ENCODE assay signal across 25 cellular contexts in genomic region chr19:5356918-5357317, GRCh38.
"Had no signal": no experiment of that assay in that cellular context is flagged by ENCODE, and none has a peak within 500 bp of the region (broad histone marks: within the 10 kb centered on the region; RNA-seq: fewer than 3 reads in every experiment).

No MANE protein-coding gene starts in this region.

- H3K27ac Mint-ChIP-seq: activated CD4-positive, alpha-beta memory T cell treated with anti-CD3 and anti-CD28 coated beads for 36 hours; activated CD4-positive, alpha-beta T cell treated with anti-CD3 and anti-CD28 coated beads, Interleukin-2, amount 10 ng/mL, durations not matched to agents 7 days and 5 days; activated naive CD4-positive, alpha-beta T cell treated with anti-CD3 and anti-CD28 coated beads for 36 hours; activated naive CD8-positive, alpha-beta T cell; activated T-helper 17 cell treated with anti-CD3 and anti-CD28 coated beads, Interleukin-2, amount 50 U/mL, for 72 hours; T-helper 1 cell treated with Interleukin-12 subunit alpha and Interleukin-12 subunit beta and Interleukin-4 antibody, amounts not matched to agents 30 μg/mL and 1 μg/mL, for 36 hours; WTC11 had no signal

- H3K4me1 Mint-ChIP-seq: activated CD4-positive, alpha-beta T cell treated with anti-CD3 and anti-CD28 coated beads, Interleukin-2, amount 10 ng/mL, durations not matched to agents 7 days and 5 days; activated T-helper 17 cell treated with anti-CD3 and anti-CD28 coated beads, Interleukin-2, amount 50 U/mL, for 72 hours had no signal

- ATAC-seq: activated T-helper 17 cell treated with anti-CD3 and anti-CD28 coated beads, Interleukin-2, amount 50 U/mL, for 72 hours; Panc1; SK-N-SH treated with all-trans-retinoic acid at 6 μM for 48 hours; WTC11 had no signal

- DNase-seq: activated CD4-positive, alpha-beta memory T cell treated with anti-CD3 and anti-CD28 coated beads for 36 hours; activated CD4-positive, alpha-beta T cell treated with anti-CD3 and anti-CD28 coated beads, Interleukin-2, amount 10 ng/mL, durations not matched to agents 7 days and 5 days; activated gamma-delta T cell; activated naive CD4-positive, alpha-beta T cell treated with anti-CD3 and anti-CD28 coated beads for 36 hours; activated T-cell treated with anti-CD3 and anti-CD28 coated beads for 4 hours; activated T-cell treated with anti-CD3 and anti-CD28 coated beads, Interleukin-2, amount 50 U/mL, for 48 hours; brain microvascular endothelial cell; MV-4-11; NCI-H1092 treated with DMSO at 0.1 percent for 48 hours; NCI-H1417 treated with DMSO at 0.1 percent for 48 hours; NCI-H1694; NCI-H2029; NCI-H2107; NCI-H526; NCI-H774; NK-92 treated with Interleukin-12 subunit alpha and Interleukin-12 subunit beta, amount 100 ng/mL, for 24 hours; OCI-M1; Right ventricle myocardium superior; SJCRH30 had no signal

- H3K4me3 Mint-ChIP-seq: activated CD4-positive, alpha-beta memory T cell treated with anti-CD3 and anti-CD28 coated beads for 36 hours; activated CD4-positive, alpha-beta T cell treated with anti-CD3 and anti-CD28 coated beads, Interleukin-2, amount 10 ng/mL, durations not matched to agents 7 days and 5 days; activated naive CD4-positive, alpha-beta T cell treated with anti-CD3 and anti-CD28 coated beads for 36 hours; activated naive CD8-positive, alpha-beta T cell; activated T-helper 17 cell treated with anti-CD3 and anti-CD28 coated beads, Interleukin-2, amount 50 U/mL, for 72 hours; T-helper 1 cell treated with Interleukin-12 subunit alpha and Interleukin-12 subunit beta and Interleukin-4 antibody, amounts not matched to agents 30 μg/mL and 1 μg/mL, for 36 hours; WTC11 had no signal

- H3K9me3 Mint-ChIP-seq: activated CD4-positive, alpha-beta memory T cell treated with anti-CD3 and anti-CD28 coated beads for 36 hours; activated CD4-positive, alpha-beta T cell treated with anti-CD3 and anti-CD28 coated beads, Interleukin-2, amount 10 ng/mL, durations not matched to agents 7 days and 5 days; activated naive CD4-positive, alpha-beta T cell treated with anti-CD3 and anti-CD28 coated beads for 36 hours; activated T-helper 17 cell treated with anti-CD3 and anti-CD28 coated beads, Interleukin-2, amount 50 U/mL, for 72 hours; T-helper 1 cell treated with Interleukin-12 subunit alpha and Interleukin-12 subunit beta and Interleukin-4 antibody, amounts not matched to agents 30 μg/mL and 1 μg/mL, for 36 hours; WTC11 had no signal

- H3K36me3 Mint-ChIP-seq: activated CD4-positive, alpha-beta memory T cell treated with anti-CD3 and anti-CD28 coated beads for 36 hours; activated naive CD8-positive, alpha-beta T cell; WTC11 had no signal
